In the genomic region with DNA sequence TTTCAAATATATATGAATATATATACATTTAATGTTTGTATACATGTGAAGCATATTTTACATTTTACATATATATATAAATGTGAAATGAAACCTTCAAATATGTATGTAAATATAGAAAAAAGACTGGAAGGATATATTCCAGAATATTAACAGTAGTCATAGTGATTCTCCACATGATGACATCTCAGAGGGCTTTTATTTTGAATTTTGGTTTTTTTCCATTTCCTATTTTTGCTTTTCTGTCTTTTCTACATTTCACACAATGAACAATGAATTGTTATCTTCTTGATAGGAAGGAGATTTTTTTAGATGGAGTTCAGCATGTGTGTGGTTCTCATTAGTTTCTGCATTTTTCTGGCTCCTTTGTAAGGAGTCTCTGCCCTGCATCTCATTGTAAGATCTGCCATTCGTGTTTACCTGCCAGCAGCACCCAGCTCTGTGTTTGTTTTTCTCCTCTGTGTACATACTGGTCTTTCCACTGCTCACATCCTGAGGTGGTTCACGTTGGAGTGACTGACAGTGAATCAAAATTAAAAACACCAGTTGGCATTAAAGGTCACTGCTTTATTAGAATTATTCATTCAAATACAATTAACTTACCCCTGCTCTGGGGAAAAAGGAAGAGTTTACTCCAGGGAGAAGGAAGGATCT, we compare ENCODE assay signal across 15 cellular contexts.
DNase-seq lines count a peak whose midpoint lies in the region; TF ChIP-seq lines count a peak whose summit lies in the region.
"Had no signal": no experiment of that assay in that cellular context is flagged by ENCODE, and none has a peak within 500 bp of the region (broad histone marks: within the 10 kb centered on the region; RNA-seq: fewer than 3 reads in every experiment).

No MANE protein-coding gene starts in this region.

- H3K9me2 ChIP-seq in hepatocyte (replicated peaks; ENCODE audit: insufficient read depth) = no peaks in the 10 kb centered on the region

- no peaks in the 10 kb centered on the region for H3K4me1 Mint-ChIP-seq in Calu3 (ENCODE audit: low read depth, unreplicated experiment)

- H4K20me1 ChIP-seq in hepatocyte (ENCODE audit: insufficient read depth, poor library complexity, severe bottlenecking) = no peaks in the 10 kb centered on the region

- 18% methylated on average over 2 of the region's 2 CpGs for WGBS in hepatocyte (ENCODE audit: low lambda C conversion rate, missing lambda C conversion rate)

- H3K36me3 ChIP-seq in hepatocyte (replicated peaks; ENCODE audit: insufficient read depth, low read depth) = no peaks in the 10 kb centered on the region
- H3K36me3 ChIP-seq: ovary, WERI-Rb-1 had no signal

- no TSS peak for BruUV-seq in Calu3 (replicated peaks; lab: Mats Ljungman, UMichigan)

- peak overlapping the region; percentile 9 for H3K4me2 ChIP-seq in hepatocyte

- H3K9me3 Mint-ChIP-seq in Calu3 (ENCODE audit: low read depth, unreplicated experiment) = no peaks in the 10 kb centered on the region
- H3K9me3 Mint-ChIP-seq: activated naive CD4-positive, alpha-beta T cell treated with anti-CD3 and anti-CD28 coated beads for 36 hours; brain had no signal

- peak overlapping the region; percentile 6 for H2AFZ ChIP-seq in hepatocyte

- H3K9me3 ChIP-seq in hepatocyte (ENCODE audit: low read depth) = no peaks in the 10 kb centered on the region
- H3K9me3 ChIP-seq: ovary had no signal

- H3K4me3 ChIP-seq in hepatocyte = no peak overlapping the region
- H3K4me3 ChIP-seq: ovary had no signal

- no peaks in the 10 kb centered on the region for H3K36me3 Mint-ChIP-seq in Calu3 (ENCODE audit: insufficient read depth, unreplicated experiment)
- H3K36me3 Mint-ChIP-seq: brain had no signal

- CTCF ChIA-PET in Calu3 (lab: Charles Lee) = no interaction called here

- no peaks in the 10 kb centered on the region for H3K27me3 ChIP-seq in hepatocyte
- H3K27me3 ChIP-seq: ovary had no signal

- peak overlapping the region; percentile 13 for H3K27ac ChIP-seq in hepatocyte
- H3K27ac ChIP-seq: ovary, WERI-Rb-1 had no signal

- H3K4me3 Mint-ChIP-seq in Calu3 (ENCODE audit: low read depth, unreplicated experiment) = no peak overlapping the region
- H3K4me3 Mint-ChIP-seq: activated naive CD4-positive, alpha-beta T cell treated with anti-CD3 and anti-CD28 coated beads for 36 hours; brain had no signal

- DNase-seq in COR-L47 (lab: John Stamatoyannopoulos, UW) (peak; percentile 57), NCI-H1417 treated with DMSO at 0.1 percent for 48 hours (lab: John Stamatoyannopoulos, UW) (peak; percentile 17), SHP77 (lab: John Stamatoyannopoulos, UW) (peak; percentile 81 to 83), hepatocyte (ENCODE audit: low spot score) (peak; percentile 7), Calu3 (no peak), SKM-1 (lab: John Stamatoyannopoulos, UW; ENCODE audit: unreplicated experiment) (no peak), midbrain (lab: John Stamatoyannopoulos, UW) (no peak)
- no peak for DNase-seq in activated CD4-positive, alpha-beta T cell treated with anti-CD3 and anti-CD28 coated beads, Interleukin-2, amount 50 U/mL, for 1 hour
- DNase-seq: activated naive CD4-positive, alpha-beta T cell treated with anti-CD3 and anti-CD28 coated beads for 36 hours; GOT3; islet precursor cell; NCI-H1694 treated with DMSO at 0.1 percent for 48 hours; ovary; WERI-Rb-1 had no signal

- TF ChIP-seq CTCF in hepatocyte (IDR thresholded peaks at IDR 0.05; ENCODE audit: poor library complexity) (no peak), Calu3 (IDR thresholded peaks at IDR 0.05; ENCODE audit: unreplicated experiment) (no peak)

- no peaks in the 10 kb centered on the region for H3K27me3 Mint-ChIP-seq in Calu3 (ENCODE audit: unreplicated experiment)

- H3K79me2 ChIP-seq in hepatocyte = no peaks in the 10 kb centered on the region

- no peak overlapping the region for H3K27ac Mint-ChIP-seq in Calu3 (ENCODE audit: unreplicated experiment)
- H3K27ac Mint-ChIP-seq: activated naive CD4-positive, alpha-beta T cell treated with anti-CD3 and anti-CD28 coated beads for 36 hours had no signal

- H3K4me1 ChIP-seq in hepatocyte (ENCODE audit: insufficient read depth) = no peaks in the 10 kb centered on the region

- intact Hi-C loops in Calu3 (cut with micrococcal nuclease; ENCODE audit: unreplicated experiment) = no loop called here

Comparison
In these comparisons a context has a peak if more than half of its experiments do, and no peak if none do; other contexts are left out.
1. DNase-seq: peak in COR-L47 (single experiment), NCI-H1417 treated with DMSO at 0.1 percent for 48 hours (single experiment), SHP77 (2 of 2) and hepatocyte (single experiment); none in Calu3 (single experiment), SKM-1 (single experiment), activated CD4-positive, alpha-beta T cell treated with anti-CD3 and anti-CD28 coated beads, Interleukin-2, amount 50 U/mL, for 1 hour (single experiment) and midbrain (single experiment).